ENCODE assay signal across 8 cellular contexts in the genomic region with DNA sequence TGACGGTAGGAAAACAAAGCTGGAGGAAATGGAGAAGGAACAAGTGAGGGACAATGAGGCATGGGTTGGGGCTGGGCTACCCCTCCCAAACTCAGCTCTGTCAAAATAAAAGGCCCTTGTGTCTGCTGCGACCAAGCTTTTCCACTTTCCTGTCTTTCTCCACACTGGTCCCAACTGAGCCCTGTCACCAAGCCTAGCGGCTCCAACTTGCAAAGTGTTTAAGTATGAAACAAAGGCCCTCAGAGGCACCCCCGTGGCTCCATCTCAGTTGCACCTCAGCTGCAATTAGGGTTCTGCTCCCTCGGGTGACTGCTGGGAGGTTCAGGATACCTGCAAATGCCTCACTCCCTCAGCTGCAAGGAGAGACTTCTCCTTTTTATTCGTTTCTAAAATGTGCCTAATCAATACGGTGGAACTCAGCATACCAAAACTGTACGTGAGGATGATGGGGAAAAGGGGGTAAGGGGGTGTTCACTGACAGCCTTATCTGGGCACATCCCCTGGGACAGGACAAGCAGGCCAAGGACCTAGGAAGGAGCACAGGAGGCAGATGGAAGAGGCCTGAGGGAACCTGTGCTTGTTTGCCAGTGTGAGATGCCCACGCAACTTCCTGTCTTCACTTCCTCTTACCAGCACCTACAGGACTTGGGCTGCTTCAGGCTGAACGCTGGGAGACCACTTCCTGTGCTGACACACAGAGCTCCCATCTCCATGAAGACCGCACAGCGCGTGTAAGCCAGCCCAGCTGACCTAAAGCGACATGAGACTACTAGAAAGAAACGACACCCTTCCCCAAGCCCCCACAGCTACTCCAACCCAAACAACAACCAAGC. TPM values are rescaled to one million over a fixed set of nuclear protein-coding genes. Genes with fewer than 3 reads are reported as not detected.
DNase-seq lines count a peak whose midpoint lies in the region; ATAC-seq, FAIRE-seq and TF ChIP-seq lines count a peak whose summit lies in the region.

No MANE protein-coding gene starts in this region.

- peak; percentile 79 for DNase-seq in GM12892 (ENCODE audit: insufficient read length)
- peak; percentile 99 for DNase-seq in SIG-M5 treated with dmso at 0.1 percent for 504 hours (lab: John Stamatoyannopoulos, UW; ENCODE audit: unreplicated experiment)
- peak; percentile 93 for DNase-seq in activated naive CD4-positive, alpha-beta T cell treated with anti-CD3 and anti-CD28 coated beads for 36 hours
- peak; percentile 85 for DNase-seq in lower lobe of right lung
- peak; percentile 87 for DNase-seq in stimulated activated naive CD8-positive, alpha-beta T cell treated with anti-CD3 and anti-CD28 coated beads, Interleukin-15, Interleukin-2, amounts not matched to agents 100 U/mL and 50 U/mL, for 24 hours
- DNase-seq in NCI-H82 (lab: John Stamatoyannopoulos, UW): no peak
- DNase-seq in glomerular visceral epithelial cell (ENCODE audit: extremely low spot score): no peak

- peak overlapping the region; percentile 7 for H3K4me3 ChIP-seq in lower lobe of right lung

- intact Hi-C loops in activated naive CD4-positive, alpha-beta T cell treated with anti-CD3 and anti-CD28 coated beads for 36 hours (cut with micrococcal nuclease): loop anchor here (1.0 to 2.0 kb wide), 6 partner anchors 9 to 125 kb away; a partner anchor contains a TSS
- intact Hi-C loops in lower lobe of right lung (cut with DNase I): no loop called here

- TF ChIP-seq POLR2A in GM12892 (IDR thresholded peaks at IDR 0.05; ENCODE audit: low read depth, low read length): peak; percentile 71

- CTCF ChIA-PET in activated naive CD4-positive, alpha-beta T cell treated with anti-CD3 and anti-CD28 coated beads for 36 hours (lab: Charles Lee): interaction anchor here (0.7 to 7.9 kb wide), 11 partner anchors 8 to 177 kb away, joined by 3 to 223 read pairs (median 4); a partner anchor contains a TSS

- FAIRE-seq in GM12892 (lab: Jason Lieb, UNC): peak; percentile 99

- peaks cover 89% of the 10 kb centered on the region for H3K4me1 Mint-ChIP-seq in activated naive CD4-positive, alpha-beta T cell treated with anti-CD3 and anti-CD28 coated beads for 36 hours (ENCODE audit: low read depth)

- TF ChIP-seq CTCF in lower lobe of right lung (IDR thresholded peaks at IDR 0.05): no peak

- no peaks in the 10 kb centered on the region for H3K9me3 ChIP-seq in lower lobe of right lung

- peaks cover 98% of the 10 kb centered on the region for H3K36me3 ChIP-seq in lower lobe of right lung

- H3K27me3 Mint-ChIP-seq in activated naive CD4-positive, alpha-beta T cell treated with anti-CD3 and anti-CD28 coated beads for 36 hours (ENCODE audit: low read depth): no peaks in the 10 kb centered on the region

- no peaks in the 10 kb centered on the region for H3K27me3 ChIP-seq in lower lobe of right lung (ENCODE audit: low read depth)

- peak overlapping the region; percentile 97 for H3K27ac Mint-ChIP-seq in activated naive CD4-positive, alpha-beta T cell treated with anti-CD3 and anti-CD28 coated beads for 36 hours

- H3K36me3 Mint-ChIP-seq in activated naive CD4-positive, alpha-beta T cell treated with anti-CD3 and anti-CD28 coated beads for 36 hours (ENCODE audit: low read depth): peaks cover 86% of the 10 kb centered on the region

- H3K4me1 ChIP-seq in lower lobe of right lung: peaks cover 56% of the 10 kb centered on the region

- ATAC-seq in HG02852 (IDR thresholded peaks at IDR 0.05; ENCODE audit: unreplicated experiment) (peak; percentile 71), lower lobe of right lung (peak; percentile 82 to 86)
- ATAC-seq in stimulated activated naive CD8-positive, alpha-beta T cell treated with anti-CD3 and anti-CD28 coated beads, Interleukin-15, Interleukin-2, amounts not matched to agents 100 U/mL and 50 U/mL, for 24 hours: peak; percentile 89

- peak overlapping the region; percentile 80 for H3K4me3 Mint-ChIP-seq in activated naive CD4-positive, alpha-beta T cell treated with anti-CD3 and anti-CD28 coated beads for 36 hours

- H3K9me3 Mint-ChIP-seq in activated naive CD4-positive, alpha-beta T cell treated with anti-CD3 and anti-CD28 coated beads for 36 hours: no peaks in the 10 kb centered on the region

- H3K27ac ChIP-seq in lower lobe of right lung: peak overlapping the region; percentile 50

RNA-seq across cellular contexts. Expression of a gene that starts 8.9 kb away (rescaled TPM):
- polyA plus RNA-seq in GM12892 (2012; ENCODE audit: missing spikeins): 29.2 TPM
- total RNA-seq in activated naive CD4-positive, alpha-beta T cell treated with anti-CD3 and anti-CD28 coated beads for 36 hours: 10 to 100 TPM; 31.9 to 33.5 TPM
- total RNA-seq in lower lobe of right lung: 6.8 TPM

RNA-seq across cellular contexts. Expression of a gene that starts 9.8 kb away (rescaled TPM):
- 32.1 TPM for polyA plus RNA-seq in GM12892 (2012; ENCODE audit: missing spikeins)
- total RNA-seq in activated naive CD4-positive, alpha-beta T cell treated with anti-CD3 and anti-CD28 coated beads for 36 hours: 10 to 100 TPM; 27.9 to 28.0 TPM
- total RNA-seq in lower lobe of right lung: 32.4 TPM

RNA-seq across cellular contexts. Expression of a gene that starts 16.9 kb away (rescaled TPM):
- polyA plus RNA-seq in GM12892 (2012; ENCODE audit: missing spikeins): 82.1 TPM
- 10 to 100 TPM; 48.1 to 56.7 TPM for total RNA-seq in activated naive CD4-positive, alpha-beta T cell treated with anti-CD3 and anti-CD28 coated beads for 36 hours
- 2.3 TPM for total RNA-seq in lower lobe of right lung

RNA-seq across cellular contexts. Expression of a gene that starts 31.4 kb away (rescaled TPM):
- 194 TPM for polyA plus RNA-seq in GM12892 (2012; ENCODE audit: missing spikeins)
- total RNA-seq in activated naive CD4-positive, alpha-beta T cell treated with anti-CD3 and anti-CD28 coated beads for 36 hours: 100 to 1,000 TPM; 273 to 278 TPM
- total RNA-seq in lower lobe of right lung: 121 TPM

RNA-seq across cellular contexts. Expression of a gene that starts 32.3 kb away (rescaled TPM):
- 46.3 TPM for polyA plus RNA-seq in GM12892 (2012; ENCODE audit: missing spikeins)
- 100 to 1,000 TPM; 252 to 261 TPM for total RNA-seq in activated naive CD4-positive, alpha-beta T cell treated with anti-CD3 and anti-CD28 coated beads for 36 hours
- total RNA-seq in lower lobe of right lung: 32.0 TPM

Comparison
In these comparisons a context has a peak if more than half of its experiments do, and no peak if none do; other contexts are left out.
1. DNase-seq: peak in GM12892 (single experiment), SIG-M5 treated with dmso at 0.1 percent for 504 hours (single experiment), activated naive CD4-positive, alpha-beta T cell treated with anti-CD3 and anti-CD28 coated beads for 36 hours (single experiment), lower lobe of right lung (single experiment) and stimulated activated naive CD8-positive, alpha-beta T cell treated with anti-CD3 and anti-CD28 coated beads, Interleukin-15, Interleukin-2, amounts not matched to agents 100 U/mL and 50 U/mL, for 24 hours (single experiment); none in NCI-H82 (single experiment) and glomerular visceral epithelial cell (single experiment).
2. RNA of a gene that starts 16.9 kb away (total RNA-seq): 48.1 to 56.7 TPM in activated naive CD4-positive, alpha-beta T cell treated with anti-CD3 and anti-CD28 coated beads for 36 hours; 2.3 TPM in lower lobe of right lung (single experiment); every median in the first group is over 10 times any median in the second.
3. Peak in every context shown above with its lines, with median percentiles within 50 percentile points of each other: ATAC-seq.